In the genomic region with DNA sequence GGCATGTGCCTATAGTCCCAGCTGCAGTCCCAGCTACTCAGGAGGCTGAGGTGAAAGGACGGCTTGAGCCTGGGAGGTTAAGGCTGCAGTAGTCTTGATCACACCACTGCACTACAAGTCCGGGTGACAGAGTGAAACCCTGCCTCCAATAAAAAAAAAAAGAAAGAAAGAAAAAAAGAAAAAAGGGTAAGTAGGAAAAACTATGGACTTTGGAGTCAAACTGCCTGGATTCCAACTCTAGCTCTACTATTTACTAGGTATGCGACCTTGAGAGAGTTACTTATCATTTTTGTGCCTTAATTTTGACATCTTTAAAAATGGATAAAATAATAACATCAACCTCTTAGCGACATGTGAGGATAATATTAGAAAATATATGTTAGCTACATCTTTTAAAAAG, we compare ENCODE assay signal across 30 cellular contexts.
"Had no signal": no experiment of that assay in that cellular context is flagged by ENCODE, and none has a peak within 500 bp of the region (broad histone marks: within the 10 kb centered on the region; RNA-seq: fewer than 3 reads in every experiment).

No MANE protein-coding gene starts in this region.

- H3K9me3 ChIP-seq: esophagus squamous epithelium, gastroesophageal sphincter, heart right ventricle had no signal

- ATAC-seq: gastroesophageal sphincter, heart right ventricle had no signal

- DNase-seq: activated CD4-positive, alpha-beta memory T cell treated with anti-CD3 and anti-CD28 coated beads, Interleukin-2, amount 10 ng/mL, durations not matched to agents 7 days and 5 days; activated CD4-positive, alpha-beta T cell treated with anti-CD3 and anti-CD28 coated beads for 1 hour; activated CD4-positive, alpha-beta T cell treated with anti-CD3 and anti-CD28 coated beads for 4 hours; activated CD4-positive, alpha-beta T cell treated with anti-CD3 and anti-CD28 coated beads, Interleukin-2, amount 10 ng/mL, durations not matched to agents 7 days and 5 days; activated CD4-positive, alpha-beta T cell treated with anti-CD3 and anti-CD28 coated beads, Interleukin-2, amount 50 U/mL, for 4 hours; activated CD8-positive, alpha-beta memory T cell treated with anti-CD3 and anti-CD28 coated beads, Interleukin-2, amount 50 U/mL, for 48 hours; activated effector memory CD4-positive, alpha-beta T cell treated with anti-CD3 and anti-CD28 coated beads, Interleukin-2, amount 50 U/mL, for 16 hours; activated naive CD4-positive, alpha-beta T cell treated with anti-CD3 and anti-CD28 coated beads, Interleukin-2, amount 10 ng/mL, durations not matched to agents 7 days and 5 days; activated T-cell treated with anti-CD3 and anti-CD28 coated beads for 4 hours; activated T-cell treated with anti-CD3 and anti-CD28 coated beads, Interleukin-2, amount 50 U/mL, for 48 hours; amniotic stem cell; anterior cingulate cortex; brain microvascular endothelial cell; cortex of kidney; effector CD8-positive, alpha-beta T cell; esophagus squamous epithelium; foreskin melanocyte; heart right ventricle; T-helper 2 cell had no signal

- H3K36me3 Mint-ChIP-seq: activated naive CD8-positive, alpha-beta T cell had no signal

- H3K36me3 ChIP-seq: brain microvascular endothelial cell, gastroesophageal sphincter had no signal

- H3K27ac Mint-ChIP-seq: activated CD4-positive, alpha-beta memory T cell treated with anti-CD3 and anti-CD28 coated beads, Interleukin-2, amount 10 ng/mL, durations not matched to agents 7 days and 5 days; activated CD4-positive, alpha-beta T cell treated with anti-CD3 and anti-CD28 coated beads, Interleukin-2, amount 10 ng/mL, durations not matched to agents 7 days and 5 days; activated naive CD4-positive, alpha-beta T cell treated with anti-CD3 and anti-CD28 coated beads, Interleukin-2, amount 10 ng/mL, durations not matched to agents 7 days and 5 days; activated naive CD8-positive, alpha-beta T cell; activated T-helper 1 cell treated with anti-CD3 and anti-CD28 coated beads, Interleukin-12 subunit alpha, Interleukin-12 subunit beta, Interleukin-2, Interleukin-4 antibody, amounts not matched to agents 30 ng/mL and 10 ng/mL and 1 ng/mL, durations not matched to agents 14 hours and 24 hours and 36 hours; activated T-helper 2 cell treated with anti-CD3 and anti-CD28 coated beads, Interferon-gamma antibody, Interleukin-2, Interleukin-4, amounts not matched to agents 10 μg/mL and 5 μg/mL and 100 μg/mL, durations not matched to agents 14 hours and 24 hours and 36 hours had no signal

- H3K9me3 Mint-ChIP-seq: activated CD4-positive, alpha-beta memory T cell treated with anti-CD3 and anti-CD28 coated beads, Interleukin-2, amount 10 ng/mL, durations not matched to agents 7 days and 5 days; activated CD4-positive, alpha-beta T cell treated with anti-CD3 and anti-CD28 coated beads, Interleukin-2, amount 10 ng/mL, durations not matched to agents 7 days and 5 days; activated naive CD4-positive, alpha-beta T cell treated with anti-CD3 and anti-CD28 coated beads, Interleukin-2, amount 10 ng/mL, durations not matched to agents 7 days and 5 days; activated T-helper 1 cell treated with anti-CD3 and anti-CD28 coated beads, Interleukin-12 subunit alpha, Interleukin-12 subunit beta, Interleukin-2, Interleukin-4 antibody, amounts not matched to agents 30 ng/mL and 10 ng/mL and 1 ng/mL, durations not matched to agents 14 hours and 24 hours and 36 hours; activated T-helper 2 cell treated with anti-CD3 and anti-CD28 coated beads, Interferon-gamma antibody, Interleukin-2, Interleukin-4, amounts not matched to agents 10 μg/mL and 5 μg/mL and 100 μg/mL, durations not matched to agents 14 hours and 24 hours and 36 hours; central memory CD8-positive, alpha-beta T cell had no signal

- H3K27me3 Mint-ChIP-seq: activated CD4-positive, alpha-beta memory T cell treated with anti-CD3 and anti-CD28 coated beads, Interleukin-2, amount 10 ng/mL, durations not matched to agents 7 days and 5 days; activated CD4-positive, alpha-beta T cell treated with anti-CD3 and anti-CD28 coated beads, Interleukin-2, amount 10 ng/mL, durations not matched to agents 7 days and 5 days; activated naive CD4-positive, alpha-beta T cell treated with anti-CD3 and anti-CD28 coated beads, Interleukin-2, amount 10 ng/mL, durations not matched to agents 7 days and 5 days; activated naive CD8-positive, alpha-beta T cell; central memory CD8-positive, alpha-beta T cell had no signal

- H3K4me3 ChIP-seq: esophagus squamous epithelium, gastroesophageal sphincter, heart right ventricle had no signal

- FAIRE-seq: astrocyte, bronchial epithelial cell, colon, endometrium, endothelial cell of umbilical vein had no signal

- H3K27me3 ChIP-seq: brain microvascular endothelial cell, esophagus squamous epithelium, gastroesophageal sphincter, heart right ventricle had no signal

- H3K27ac ChIP-seq: brain microvascular endothelial cell, epithelial cell of prostate, esophagus squamous epithelium, gastroesophageal sphincter, heart right ventricle had no signal

- H3K4me3 Mint-ChIP-seq: activated CD4-positive, alpha-beta memory T cell treated with anti-CD3 and anti-CD28 coated beads, Interleukin-2, amount 10 ng/mL, durations not matched to agents 7 days and 5 days; activated CD4-positive, alpha-beta T cell treated with anti-CD3 and anti-CD28 coated beads, Interleukin-2, amount 10 ng/mL, durations not matched to agents 7 days and 5 days; activated naive CD4-positive, alpha-beta T cell treated with anti-CD3 and anti-CD28 coated beads, Interleukin-2, amount 10 ng/mL, durations not matched to agents 7 days and 5 days; activated naive CD8-positive, alpha-beta T cell; activated T-helper 1 cell treated with anti-CD3 and anti-CD28 coated beads, Interleukin-12 subunit alpha, Interleukin-12 subunit beta, Interleukin-2, Interleukin-4 antibody, amounts not matched to agents 30 ng/mL and 10 ng/mL and 1 ng/mL, durations not matched to agents 14 hours and 24 hours and 36 hours; central memory CD8-positive, alpha-beta T cell had no signal
